ENCODE assay signal across 8 cellular contexts in genomic region chr22:36027960-36028645, GRCh38. TPM values are rescaled to one million over a fixed set of nuclear protein-coding genes. Genes with fewer than 3 reads are reported as not detected.
DNase-seq lines count a peak whose midpoint lies in the region; ATAC-seq and TF ChIP-seq lines count a peak whose summit lies in the region.

No MANE protein-coding gene starts in this region.

- ATAC-seq in mucosa of descending colon (peak; percentile 65), GM21360 (IDR thresholded peaks at IDR 0.05; ENCODE audit: unreplicated experiment) (no peak)

- TF ChIP-seq POLR2A in uterus (IDR thresholded peaks at IDR 0.05): no peak

- H3K27ac ChIP-seq in SJSA1 (peak overlapping the region; percentile 71), uterus (peak overlapping the region; percentile 93 to 96)

- H3K9me3 ChIP-seq in SJSA1 (replicated peaks) (no peaks in the 10 kb centered on the region), endocrine pancreas (ENCODE audit: control insufficient read depth, low read length) (no peaks in the 10 kb centered on the region), mucosa of descending colon (no peaks in the 10 kb centered on the region), uterus (no peaks in the 10 kb centered on the region)

- H3K4me3 ChIP-seq in BJ (ENCODE audit: low read depth, low read length) (peak overlapping the region; percentile 97), SJSA1 (peak overlapping the region; percentile 97), endocrine pancreas (ENCODE audit: control insufficient read depth, insufficient read depth, low read length) (peak overlapping the region; percentile 75), mucosa of descending colon (peak overlapping the region; percentile 59), uterus (peak overlapping the region; percentile 75 to 82)

- H3K36me3 ChIP-seq in BJ (ENCODE audit: control insufficient read depth, insufficient read depth, low read length) (peaks cover 2% of the 10 kb centered on the region; the same call in 1 of the 2 replicates), SJSA1 (peaks cover 20% of the 10 kb centered on the region), endocrine pancreas (ENCODE audit: control insufficient read depth, insufficient read depth, low read length) (no peaks in the 10 kb centered on the region), mucosa of descending colon (ENCODE audit: low read depth) (no peaks in the 10 kb centered on the region), uterus (no peaks in the 10 kb centered on the region)

- DNase-seq in BJ (ENCODE audit: low read depth) (no peak), GM19238 (ENCODE audit: insufficient read length, low spot score) (peak; percentile 23), SJSA1 (ENCODE audit: low read depth in 1 of 2, low spot score in 2 of 2) (no peak), mucosa of descending colon (peak in 2 of 3 donors; percentile 32 to 61), uterus (peak in 1 of 2 donors; percentile 47), A172 (ENCODE audit: low spot score) (no peak)

- H3K4me1 ChIP-seq in SJSA1 (replicated peaks): peaks cover 20% of the 10 kb centered on the region
- H3K4me1 ChIP-seq in endocrine pancreas (ENCODE audit: control insufficient read depth, insufficient read depth, low read length): peaks cover 9% of the 10 kb centered on the region
- peaks cover 19% of the 10 kb centered on the region for H3K4me1 ChIP-seq in mucosa of descending colon (ENCODE audit: low read depth)
- H3K4me1 ChIP-seq in uterus: peaks cover 6 to 9% of the 10 kb centered on the region in 2 donors

- TF ChIP-seq CTCF in BJ (IDR thresholded peaks at IDR 0.05; ENCODE audit: insufficient read depth, low read depth, low read length) (no peak), mucosa of descending colon (IDR thresholded peaks at IDR 0.05) (no peak), uterus (IDR thresholded peaks at IDR 0.05) (peak in 1 of 4 experiments; percentile 15)

- peak overlapping the region; percentile 93 for H3K9ac ChIP-seq in endocrine pancreas (ENCODE audit: control insufficient read depth, insufficient read depth, low read length)

- CTCF ChIA-PET in BJ (lab: Yijun Ruan, JAX): interaction anchor here (0.6 to 10.6 kb wide), 8 partner anchors 10 to 98 kb away, joined by 3 to 64 read pairs (median 4); no protein-coding TSS in a partner anchor

- POLR2A ChIA-PET in BJ (lab: Charles Lee): interaction anchor here (0.5 to 0.6 kb wide), 2 partner anchors 92 to 106 kb away, joined by 12 to 14 read pairs; no protein-coding TSS in a partner anchor

- H3K27me3 ChIP-seq in BJ (ENCODE audit: control insufficient read depth, insufficient read depth, low read length): no peaks in the 10 kb centered on the region
- no peaks in the 10 kb centered on the region for H3K27me3 ChIP-seq in SJSA1 (replicated peaks)
- no peaks in the 10 kb centered on the region for H3K27me3 ChIP-seq in endocrine pancreas (ENCODE audit: control insufficient read depth, insufficient read depth, low read length)
- H3K27me3 ChIP-seq in uterus: no peaks in the 10 kb centered on the region

- intact Hi-C loops in mucosa of descending colon (cut with DNase I, micrococcal nuclease) (no loop called here), uterus (cut with DNase I; ENCODE audit: low total_unique reads) (no loop called here)

RNA-seq across cellular contexts. Expression of gene RBFOX2, which starts 0.5 kb away (rescaled TPM):
- polyA plus RNA-seq in BJ (2011; rRNA removed): 221 and 222 TPM in 2 replicates
- 211 and 275 TPM in 2 replicates for polyA minus RNA-seq in BJ (2011; rRNA and poly(A)+ RNA removed)
- total RNA-seq in SJSA1 (2014; rRNA removed; shearing (Covaris generic)): 92.3 and 144 TPM in 2 replicates
- 100 to 1,000 TPM in 1 of 3 donors, 10 to 100 TPM in 2; 46.0 to 141 (median 46.2) TPM for total RNA-seq in mucosa of descending colon
- total RNA-seq in uterus: 100 to 1,000 TPM in 2 of 4 donors, 10 to 100 TPM in 2; 81.0 to 311 (median 147) TPM
- 41.7 and 47.5 TPM in 2 replicates for total RNA-seq in A172 (2014; rRNA removed; shearing (Covaris generic))

Comparison
In these comparisons a context has a peak if more than half of its experiments do, and no peak if none do; other contexts are left out.
1. DNase-seq: peak in GM19238 (single experiment) and mucosa of descending colon (2 of 3); none in BJ (single experiment), SJSA1 (0 of 2) and A172 (single experiment).
2. Peak in every context shown above with its lines, with median percentiles within 50 percentile points of each other: H3K4me3 ChIP-seq.